Comparison of ENCODE assay signal across 8 cellular contexts in the genomic region with DNA sequence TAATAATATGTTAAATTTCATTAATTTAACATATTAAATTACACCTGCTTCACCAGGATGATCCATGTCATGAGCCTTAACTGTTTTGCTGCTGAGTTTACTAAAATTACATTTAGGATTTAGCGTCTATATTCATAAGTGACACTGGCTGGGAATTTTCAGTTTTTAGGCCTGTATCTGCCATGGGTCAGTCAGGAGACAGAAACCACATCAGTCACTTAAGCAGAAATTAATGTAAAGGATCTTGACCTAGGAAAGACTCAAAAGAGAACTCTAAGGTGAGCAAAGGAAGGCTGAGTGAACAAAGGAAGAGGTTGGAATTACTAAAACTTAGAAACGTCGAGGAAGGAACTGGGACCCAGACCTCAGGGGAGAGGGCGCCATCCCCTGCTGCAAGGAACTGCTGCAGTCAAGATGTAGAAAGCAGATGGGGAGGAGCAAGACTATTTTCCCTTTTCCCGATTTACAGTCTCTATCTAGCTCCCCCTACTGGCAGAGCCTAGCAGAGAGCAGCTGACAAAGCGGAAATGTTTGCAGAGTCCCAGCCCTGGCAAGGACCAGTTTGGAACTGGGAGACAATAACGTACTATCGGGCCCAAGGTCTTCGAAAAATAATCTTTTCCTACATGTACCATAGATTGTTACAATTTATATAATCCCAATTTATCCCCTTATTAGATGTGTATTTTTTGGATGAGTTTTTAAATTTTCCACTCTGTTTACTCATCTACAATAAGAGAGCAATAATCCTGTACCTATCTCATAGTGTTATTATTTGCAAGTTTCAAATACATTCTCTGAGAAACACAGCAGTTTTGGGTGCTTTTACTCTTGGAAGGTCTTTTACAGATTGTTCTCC. TPM values are rescaled to one million over a fixed set of nuclear protein-coding genes. Genes with fewer than 3 reads are reported as not detected.
DNase-seq lines count a peak whose midpoint lies in the region; ATAC-seq and TF ChIP-seq lines count a peak whose summit lies in the region.

No MANE protein-coding gene starts in this region.

- intact Hi-C loops in left cardiac atrium (cut with DNase I) = no loop called here

- DNase-seq in GDM1 (lab: John Stamatoyannopoulos, UW) = peak; percentile 71
- peak; percentile 68 for DNase-seq in HFFc6
- DNase-seq in NCI-H146 treated with DMSO at 0.1 percent for 48 hours (lab: John Stamatoyannopoulos, UW; ENCODE audit: unreplicated experiment) = peak; percentile 62
- DNase-seq in SKM-1 treated with dmso at 0.1 percent for 144 hours (lab: John Stamatoyannopoulos, UW; ENCODE audit: unreplicated experiment) = peak; percentile 70
- peak in 47 of 56 donors; percentile 1 to 74 (median 21) for DNase-seq in amygdala (lab: John Stamatoyannopoulos, UW)
- DNase-seq in left cardiac atrium = peak; percentile 56
- peak; percentile 77 for DNase-seq in putamen (ENCODE audit: low spot score)

- H3K4me1 Mint-ChIP-seq in HFFc6 (ENCODE audit: low read depth) = peaks cover 8% of the 10 kb centered on the region

- H3K27ac Mint-ChIP-seq in HFFc6 = no peak overlapping the region

- H3K27me3 Mint-ChIP-seq in HFFc6 (ENCODE audit: insufficient read depth) = peaks cover 4% of the 10 kb centered on the region; the same call in 1 of the 2 replicates

- peak; percentile 85 for TF ChIP-seq CTCF in HFFc6 (IDR thresholded peaks at IDR 0.05)

- H3K36me3 Mint-ChIP-seq in HFFc6 (ENCODE audit: low read depth) = no peaks in the 10 kb centered on the region

- no peaks in the 10 kb centered on the region for H3K9me3 Mint-ChIP-seq in HFFc6

- ATAC-seq in left cardiac atrium (peak; percentile 76 to 78), HG02973 (IDR thresholded peaks at IDR 0.05; ENCODE audit: unreplicated experiment) (no peak)

- H3K4me3 Mint-ChIP-seq in HFFc6 = peak overlapping the region; percentile 48; the same call in 1 of the 2 replicates

RNA-seq across cellular contexts. Expression of gene RBBP7, which starts 22.6 kb away (rescaled TPM):
- 100 to 1,000 TPM in 4 of 6 experiments, 10 to 100 TPM in 2; 83.4 to 121 (median 110) TPM for total RNA-seq in HFFc6 (2021; fragmentation: NEBNext Ultra II Directional; extraction: Animal tissue kit (Norgen Biotek cat#: 25700))
- total RNA-seq in left cardiac atrium = 10 to 100 TPM; 76.8 to 83.1 TPM

RNA-seq across cellular contexts. Expression of gene REPS2, which starts 53.7 kb away (rescaled TPM):
- under 1 TPM in 5 of 6 experiments, not detected in 1; 0.06 to 0.23 (median 0.10) TPM for total RNA-seq in HFFc6 (2021; fragmentation: NEBNext Ultra II Directional; extraction: Animal tissue kit (Norgen Biotek cat#: 25700))
- total RNA-seq in left cardiac atrium = 10 to 100 TPM; 10.5 to 13.7 TPM

Comparison
In these comparisons a context has a peak if more than half of its experiments do, and no peak if none do; other contexts are left out.
1. DNase-seq: peak in every context shown above with its lines; median percentile 77 in putamen; 71 in GDM1; 70 in SKM-1 treated with dmso at 0.1 percent for 144 hours; 68 in HFFc6; 62 in NCI-H146 treated with DMSO at 0.1 percent for 48 hours; 56 in left cardiac atrium; 21 in amygdala.
2. RNA of gene REPS2, which starts 53.7 kb away (total RNA-seq): 10.5 to 13.7 TPM in left cardiac atrium; 0.06 to 0.23 TPM in HFFc6; every median in the first group is over 4 times any median in the second.